10 cellular contexts compared by ENCODE assay signal in the genomic region with DNA sequence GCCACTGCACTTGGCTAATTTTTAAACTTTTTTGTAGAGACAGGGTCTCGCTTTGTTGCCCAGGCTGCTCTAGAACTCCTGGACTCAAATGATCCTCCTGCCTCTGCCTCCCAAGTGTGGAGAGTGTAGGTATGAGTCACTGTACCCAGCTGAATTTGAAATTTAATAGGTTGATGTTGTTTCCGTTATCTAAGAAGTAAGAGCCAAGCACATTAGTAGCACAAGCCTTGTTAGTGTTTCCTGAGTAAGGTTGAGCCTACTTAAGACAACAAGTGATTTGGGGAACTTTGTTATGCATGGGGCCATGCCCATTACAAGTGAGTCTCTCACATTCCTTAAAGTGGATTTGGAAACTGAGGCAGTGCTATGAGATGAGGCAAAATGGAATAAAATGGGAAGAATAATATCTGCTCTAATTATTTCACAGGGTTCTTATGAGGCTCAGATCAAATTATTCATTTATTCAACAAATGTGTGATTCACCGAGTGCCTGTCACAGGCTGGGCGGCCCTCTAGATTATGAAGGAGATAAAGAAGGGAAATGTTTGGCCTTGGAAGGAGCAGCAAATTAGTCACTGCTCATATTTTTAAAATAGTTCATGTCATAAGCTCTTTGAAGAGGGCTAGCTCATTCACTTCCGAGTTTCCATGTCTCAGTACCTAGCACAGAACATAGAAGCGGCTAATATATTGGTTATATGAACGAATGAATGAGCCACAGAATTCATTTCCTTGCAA.
DNase-seq lines count a peak whose midpoint lies in the region; ATAC-seq, FAIRE-seq and TF ChIP-seq lines count a peak whose summit lies in the region.
"Had no signal": no experiment of that assay in that cellular context is flagged by ENCODE, and none has a peak within 500 bp of the region (broad histone marks: within the 10 kb centered on the region; RNA-seq: fewer than 3 reads in every experiment).

No MANE protein-coding gene starts in this region.

- H2BK12ac ChIP-seq in mesenchymal stem cell (ENCODE audit: low read length in 2 of 2) = no peak overlapping the region

- no peak overlapping the region for H3K4me2 ChIP-seq in mesenchymal stem cell (ENCODE audit: low read length, poor library complexity, severe bottlenecking)

- H3K27ac ChIP-seq in ascending aorta (peak overlapping the region; percentile 86 to 91), mesenchymal stem cell (ENCODE audit: low read length, poor library complexity, severe bottlenecking) (no peak overlapping the region)
- H3K27ac ChIP-seq: VCaP had no signal

- H2BK5ac ChIP-seq in mesenchymal stem cell (ENCODE audit: low read depth, low read length, poor library complexity, severe bottlenecking) = no peak overlapping the region

- no peak overlapping the region for H2AK5ac ChIP-seq in mesenchymal stem cell (ENCODE audit: low read length, severe bottlenecking)

- H3K4me3 ChIP-seq in AG10803 (ENCODE audit: low read length) = no peak overlapping the region
- H3K4me3 ChIP-seq in ascending aorta = no peak overlapping the region
- no peak overlapping the region for H3K4me3 ChIP-seq in mesenchymal stem cell (ENCODE audit: insufficient read depth in 1 of 2, low read depth in 1 of 2, low read length in 2 of 2)

- peaks cover 3 to 50% of the 10 kb centered on the region in 2 donors for H3K4me1 ChIP-seq in ascending aorta
- peaks cover 3% of the 10 kb centered on the region for H3K4me1 ChIP-seq in mesenchymal stem cell (ENCODE audit: control insufficient read depth, insufficient read depth, low read depth, low read length)

- no peak overlapping the region for H2BK120ac ChIP-seq in mesenchymal stem cell (ENCODE audit: low read depth, low read length)

- TF ChIP-seq POLR2A in GM12891 (IDR thresholded peaks at IDR 0.05; ENCODE audit: low read depth, low read length) = no peak

- H2BK15ac ChIP-seq in mesenchymal stem cell (ENCODE audit: low read depth, poor library complexity, severe bottlenecking) = no peak overlapping the region

- H3K9me3 ChIP-seq in ascending aorta (no peaks in the 10 kb centered on the region), mesenchymal stem cell (ENCODE audit: control insufficient read depth, low read length) (no peaks in the 10 kb centered on the region)

- no peak for ATAC-seq in GM18861 (IDR thresholded peaks at IDR 0.05; ENCODE audit: unreplicated experiment)

- H4K91ac ChIP-seq in mesenchymal stem cell (ENCODE audit: low read length) = no peak overlapping the region

- DNase-seq in AG10803 (ENCODE audit: low read depth) (peak; percentile 59), HT1080 (ENCODE audit: low read depth) (peak; percentile 61), ascending aorta (ENCODE audit: low spot score in 2 of 2) (peak; percentile 57 to 90), mesenchymal stem cell (peak; percentile 49), NCI-H146 (lab: John Stamatoyannopoulos, UW) (no peak), NCI-H2081 treated with DMSO at 0.1 percent for 48 hours (lab: John Stamatoyannopoulos, UW) (no peak), GM12891 (ENCODE audit: insufficient read length, low spot score) (no peak)

- H3K18ac ChIP-seq in mesenchymal stem cell (ENCODE audit: low read depth in 1 of 2, low read length in 2 of 2) = no peak overlapping the region

- FAIRE-seq in GM12891 (lab: Jason Lieb, UNC) = no peak
- FAIRE-seq: colon had no signal

- H4K8ac ChIP-seq in mesenchymal stem cell (ENCODE audit: low read length) = no peak overlapping the region

- no peaks in the 10 kb centered on the region for H3K79me1 ChIP-seq in mesenchymal stem cell (replicated peaks; ENCODE audit: low read length, poor library complexity, severe bottlenecking)

- TF ChIP-seq CTCF in AG10803 (conservative IDR thresholded peaks at IDR 0.05; ENCODE audit: low read length) = no peak
- no peak for TF ChIP-seq CTCF in ascending aorta (IDR thresholded peaks at IDR 0.05)

- 81% methylated on average over 5 of the region's 7 CpGs for WGBS in mesenchymal stem cell

- intact Hi-C loops in ascending aorta (cut with DNase I) = loop anchor here (2.0 to 5.0 kb wide), 5 partner anchors 53 to 219 kb away; no protein-coding TSS in a partner anchor

- H3K36me3 ChIP-seq in ascending aorta = peaks cover 0 to 7% of the 10 kb centered on the region in 2 donors
- no peaks in the 10 kb centered on the region for H3K36me3 ChIP-seq in mesenchymal stem cell (ENCODE audit: control insufficient read depth in 1 of 2, insufficient read depth in 2 of 2, low read depth in 1 of 2, low read length in 2 of 2)

- no peak overlapping the region for H3K14ac ChIP-seq in mesenchymal stem cell (ENCODE audit: low read length in 2 of 2)

- no peaks in the 10 kb centered on the region for H3K27me3 ChIP-seq in ascending aorta
- H3K27me3 ChIP-seq in mesenchymal stem cell (ENCODE audit: control insufficient read depth in 1 of 2, insufficient read depth in 1 of 2, low read length in 2 of 2) = peaks cover 0 to 3% of the 10 kb centered on the region in 2 experiments

- no peak overlapping the region for H2AFZ ChIP-seq in mesenchymal stem cell (ENCODE audit: low read depth, low read length)

- peak overlapping the region; percentile 44 for H3K9ac ChIP-seq in mesenchymal stem cell (ENCODE audit: low read length)

- no peak overlapping the region for H3K4ac ChIP-seq in mesenchymal stem cell (ENCODE audit: low read depth in 1 of 2, low read length in 2 of 2)

- H3K23ac ChIP-seq in mesenchymal stem cell (ENCODE audit: low read length in 2 of 2) = no peak overlapping the region

TF ChIP-seq in GM12891, 5 proteins besides CTCF, POLR2A, EP300 and RAD21:
- TF ChIP-seq SPI1 (IDR thresholded peaks at IDR 0.05; ENCODE audit: low read depth, low read length) (no peak), PAX5 (IDR thresholded peaks at IDR 0.05; ENCODE audit: insufficient read depth, low read length, severe bottlenecking) (no peak)
TF ChIP-seq in GM12891: peak in this region for 0.

Comparison
In these comparisons a context has a peak if more than half of its experiments do, and no peak if none do; other contexts are left out.
1. DNase-seq: peak in AG10803 (single experiment), HT1080 (single experiment), ascending aorta (2 of 2) and mesenchymal stem cell (single experiment); none in NCI-H146 (single experiment), NCI-H2081 treated with DMSO at 0.1 percent for 48 hours (single experiment) and GM12891 (single experiment).